In genomic region chr14:96277890-96278289, GRCh38 we compare ENCODE assay signal across 31 cellular contexts. TPM values are rescaled to one million over a fixed set of nuclear protein-coding genes. Genes with fewer than 3 reads are reported as not detected.
"Had no signal": no experiment of that assay in that cellular context is flagged by ENCODE, and none has a peak within 500 bp of the region (broad histone marks: within the 10 kb centered on the region; RNA-seq: fewer than 3 reads in every experiment).

No MANE protein-coding gene starts in this region.

- H3K4me3 ChIP-seq: Peyer's patch, SJSA1 had no signal

- H3K4me2 ChIP-seq: SK-N-SH had no signal

- H3K9me3 ChIP-seq: SJSA1, SK-N-SH had no signal

- H3K9me3 Mint-ChIP-seq: activated T-helper 17 cell treated with anti-CD3 and anti-CD28 coated beads, Interleukin-2, amount 50 U/mL, for 72 hours had no signal

- ATAC-seq: activated T-cell treated with anti-CD3 and anti-CD28 coated beads, Interleukin-2, amount 50 U/mL, for 72 hours; activated T-helper 17 cell treated with anti-CD3 and anti-CD28 coated beads, Interleukin-2, amount 50 U/mL, for 72 hours; PC-3 had no signal

- H3K27me3 ChIP-seq: Peyer's patch, SJSA1 had no signal

- H3K27ac Mint-ChIP-seq: activated B cell treated with CpG ODN at 0.5 μM for 24 hours; activated CD4-positive, alpha-beta memory T cell treated with anti-CD3 and anti-CD28 coated beads for 36 hours; activated naive CD8-positive, alpha-beta T cell treated with anti-CD3 and anti-CD28 coated beads for 36 hours; activated T-cell treated with anti-CD3 and anti-CD28 coated beads, Interleukin-2, amount 50 U/mL, for 72 hours; activated T-helper 17 cell treated with anti-CD3 and anti-CD28 coated beads, Interleukin-2, amount 50 U/mL, for 72 hours; T-helper 1 cell treated with Interleukin-12 subunit alpha and Interleukin-12 subunit beta and Interleukin-4 antibody, amounts not matched to agents 30 μg/mL and 1 μg/mL, for 36 hours; T-helper 2 cell treated with Interferon-gamma antibody and Interleukin-4, amounts not matched to agents 5 μg/mL and 100 μg/mL, for 36 hours had no signal

- H3K4me1 Mint-ChIP-seq: activated T-helper 17 cell treated with anti-CD3 and anti-CD28 coated beads, Interleukin-2, amount 50 U/mL, for 72 hours had no signal

- H3K27me3 Mint-ChIP-seq: activated B cell treated with CpG ODN at 0.5 μM for 24 hours; activated CD4-positive, alpha-beta memory T cell treated with anti-CD3 and anti-CD28 coated beads for 36 hours; activated naive CD8-positive, alpha-beta T cell treated with anti-CD3 and anti-CD28 coated beads for 36 hours; activated T-helper 17 cell treated with anti-CD3 and anti-CD28 coated beads, Interleukin-2, amount 50 U/mL, for 72 hours had no signal

- H3K4me3 Mint-ChIP-seq: activated B cell treated with CpG ODN at 0.5 μM for 24 hours; activated CD4-positive, alpha-beta memory T cell treated with anti-CD3 and anti-CD28 coated beads for 36 hours; activated naive CD8-positive, alpha-beta T cell treated with anti-CD3 and anti-CD28 coated beads for 36 hours; activated T-cell treated with anti-CD3 and anti-CD28 coated beads, Interleukin-2, amount 50 U/mL, for 72 hours; activated T-helper 17 cell treated with anti-CD3 and anti-CD28 coated beads, Interleukin-2, amount 50 U/mL, for 72 hours; T-helper 1 cell treated with Interleukin-12 subunit alpha and Interleukin-12 subunit beta and Interleukin-4 antibody, amounts not matched to agents 30 μg/mL and 1 μg/mL, for 36 hours; T-helper 2 cell treated with Interferon-gamma antibody and Interleukin-4, amounts not matched to agents 5 μg/mL and 100 μg/mL, for 36 hours had no signal

- H3K9ac ChIP-seq: SK-N-SH had no signal

- H3K27ac ChIP-seq: Peyer's patch, SJSA1 had no signal

- H3K36me3 ChIP-seq: SJSA1 had no signal

- DNase-seq: activated B cell treated with CpG ODN at 0.5 μM for 24 hours; activated CD4-positive, alpha-beta memory T cell treated with anti-CD3 and anti-CD28 coated beads for 36 hours; activated CD4-positive, alpha-beta T cell treated with anti-CD3 and anti-CD28 coated beads for 4 hours; activated CD4-positive, alpha-beta T cell treated with anti-CD3 and anti-CD28 coated beads, Interleukin-2, amount 50 U/mL, for 1 hour; activated CD4-positive, CD25-positive, alpha-beta regulatory T cell treated with anti-CD3 and anti-CD28 coated beads, Interleukin-2, amount 50 U/mL, for 72 hours; activated effector memory CD4-positive, alpha-beta T cell treated with anti-CD3 and anti-CD28 coated beads, Interleukin-2, amount 50 U/mL, for 16 hours; activated naive CD4-positive, alpha-beta T cell; activated naive CD4-positive, alpha-beta T cell treated with anti-CD3 and anti-CD28 coated beads, Interleukin-2, amount 50 U/mL, for 16 hours; activated naive CD8-positive, alpha-beta T cell treated with anti-CD3 and anti-CD28 coated beads for 36 hours; activated T-cell treated with anti-CD3 and anti-CD28 coated beads, Interleukin-2, amount 50 U/mL, for 1 hour; activated T-cell treated with anti-CD3 and anti-CD28 coated beads, Interleukin-2, amount 50 U/mL, for 72 hours; amniotic stem cell; aorta; NCI-H1105; NCI-H1417 treated with DMSO at 0.1 percent for 48 hours; NCI-H1694; NCI-H1930; NCI-H510A; NCI-H526; NCI-H748 treated with DMSO at 0.1 percent for 48 hours; NK-92 treated with Interleukin-12 subunit alpha and Interleukin-12 subunit beta, amount 100 ng/mL, for 24 hours; PC-3; Peyer's patch; RPMI8226; SHP77 treated with DMSO at 0.1 percent for 48 hours; SK-N-SH had no signal

RNA-seq across cellular contexts. Expression of gene BDKRB1, which starts 21.9 kb away (rescaled TPM):
- total RNA-seq: activated B cell treated with CpG ODN at 0.5 μM for 24 hours; activated CD4-positive, alpha-beta memory T cell treated with anti-CD3 and anti-CD28 coated beads for 36 hours; activated naive CD8-positive, alpha-beta T cell treated with anti-CD3 and anti-CD28 coated beads for 36 hours; activated T-cell treated with anti-CD3 and anti-CD28 coated beads, Interleukin-2, amount 50 U/mL, for 72 hours; activated T-helper 17 cell treated with anti-CD3 and anti-CD28 coated beads, Interleukin-2, amount 50 U/mL, for 72 hours; cardiac septum had no signal
